14 cellular contexts compared by ENCODE assay signal in genomic region chr22:46349681-46350080, GRCh38.
"Had no signal": no experiment of that assay in that cellular context is flagged by ENCODE, and none has a peak within 500 bp of the region (broad histone marks: within the 10 kb centered on the region; RNA-seq: fewer than 3 reads in every experiment).

No MANE protein-coding gene starts in this region.

- ATAC-seq: activated CD8-positive, alpha-beta memory T cell treated with anti-CD3 and anti-CD28 coated beads, Interleukin-2, amount 10 ng/mL, durations not matched to agents 7 days and 5 days; natural killer cell had no signal

- H3K4me1 ChIP-seq: tibial nerve had no signal

- H3K9me3 ChIP-seq: esophagus muscularis mucosa, neutrophil, SK-N-SH, tibial nerve had no signal

- H3K27me3 ChIP-seq: esophagus muscularis mucosa, neutrophil, tibial nerve had no signal

- H3K4me3 ChIP-seq: esophagus muscularis mucosa, tibial nerve had no signal

- DNase-seq: activated CD4-positive, alpha-beta memory T cell treated with anti-CD3 and anti-CD28 coated beads for 36 hours; activated CD4-positive, alpha-beta T cell treated with anti-CD3 and anti-CD28 coated beads for 4 hours; activated CD8-positive, alpha-beta memory T cell treated with anti-CD3 and anti-CD28 coated beads, Interleukin-2, amount 10 ng/mL, durations not matched to agents 7 days and 5 days; dermis blood vessel endothelial cell; effector memory CD4-positive, alpha-beta T cell; natural killer cell; SK-N-SH; stimulated activated CD4-positive, alpha-beta T cell treated with anti-CD3 and anti-CD28 coated beads, Interleukin-12 subunit alpha, Interleukin-12 subunit beta, amount 100 ng/mL, for 4 hours; stimulated activated CD4-positive, alpha-beta T cell treated with anti-CD3 and anti-CD28 coated beads, Interleukin-1b, Interleukin-23, amount 100 ng/mL, for 48 hours; stimulated activated CD8-positive, alpha-beta memory T cell treated with anti-CD3 and anti-CD28 coated beads, Interleukin-4, amount 100 ng/mL, for 48 hours; stimulated activated naive CD4-positive, alpha-beta T cell treated with Interleukin-2 at 50 U/mL for 16 hours had no signal

- H3K27ac ChIP-seq: esophagus muscularis mucosa, neutrophil, tibial nerve had no signal
